10 cellular contexts compared by ENCODE assay signal in the genomic region with DNA sequence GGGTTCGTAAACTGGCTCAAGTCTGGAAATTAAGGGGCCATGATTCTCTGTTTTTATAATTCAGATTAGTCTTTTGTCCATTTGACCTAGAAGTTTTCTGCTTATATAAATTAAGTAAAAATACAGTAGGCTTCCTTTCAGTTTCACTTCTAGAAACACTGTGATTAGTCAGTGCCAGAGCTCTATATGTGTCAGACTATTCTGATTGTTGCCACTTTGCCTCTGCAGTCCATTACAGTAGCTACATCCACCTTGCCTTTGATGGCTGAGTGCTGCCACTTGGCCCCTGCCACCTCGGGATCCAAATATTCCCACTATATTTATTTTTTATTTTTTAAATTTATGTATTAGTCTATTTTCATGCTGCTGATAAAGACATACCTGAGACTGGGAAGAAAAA. TPM values are rescaled to one million over a fixed set of nuclear protein-coding genes. Genes with fewer than 3 reads are reported as not detected.
DNase-seq lines count a peak whose midpoint lies in the region; ATAC-seq and TF ChIP-seq lines count a peak whose summit lies in the region.
"Had no signal": no experiment of that assay in that cellular context is flagged by ENCODE, and none has a peak within 500 bp of the region (broad histone marks: within the 10 kb centered on the region; RNA-seq: fewer than 3 reads in every experiment).

No MANE protein-coding gene starts in this region.

- no peak for TF ChIP-seq CTCF in MM.1S (IDR thresholded peaks at IDR 0.05; ENCODE audit: low read length)

- no peaks in the 10 kb centered on the region for H3K4me1 ChIP-seq in MM.1S (ENCODE audit: low read length)

- H3K9me3 Mint-ChIP-seq in natural killer cell treated with Interleukin-12 subunit alpha and Interleukin-12 subunit beta and Interleukin-15 and Interleukin-18, amount 100 ng/mL, for 72 hours, result no peaks in the 10 kb centered on the region
- peaks cover 0 to 49% (median 21%) of the 10 kb centered on the region in 9 donors for H3K9me3 Mint-ChIP-seq in naive thymus-derived CD8-positive, alpha-beta T cell

- DNase-seq in MM.1S (peak; percentile 31), left lobe of liver (ENCODE audit: low spot score) (no peak), SKM-1 treated with dmso at 0.1 percent for 144 hours (lab: John Stamatoyannopoulos, UW; ENCODE audit: unreplicated experiment) (no peak)
- DNase-seq in natural killer cell treated with Interleukin-12 subunit alpha and Interleukin-12 subunit beta and Interleukin-15 and Interleukin-18, amount 100 ng/mL, for 72 hours (ENCODE audit: low spot score), result no peak
- no peak for DNase-seq in naive thymus-derived CD8-positive, alpha-beta T cell
- DNase-seq: cortex of kidney, NCI-H2029 had no signal

- no peaks in the 10 kb centered on the region for H4K20me1 ChIP-seq in MM.1S (ENCODE audit: insufficient read depth, low read length)

- POLR2A ChIA-PET in naive thymus-derived CD8-positive, alpha-beta T cell (lab: Charles Lee), result no interaction called here

- H3K4me3 ChIP-seq in MM.1S (ENCODE audit: low read length), result no peak overlapping the region

- no peak overlapping the region for H3K4me3 Mint-ChIP-seq in natural killer cell treated with Interleukin-12 subunit alpha and Interleukin-12 subunit beta and Interleukin-15 and Interleukin-18, amount 100 ng/mL, for 72 hours
- H3K4me3 Mint-ChIP-seq in naive thymus-derived CD8-positive, alpha-beta T cell, result no peak overlapping the region
- H3K4me3 Mint-ChIP-seq: mesothelial cell of epicardium had no signal

- H3K9me2 ChIP-seq in MM.1S (replicated peaks; ENCODE audit: insufficient read depth, low read length), result no peaks in the 10 kb centered on the region

- H3K27me3 ChIP-seq in MM.1S (replicated peaks; ENCODE audit: insufficient read depth, low read length), result no peaks in the 10 kb centered on the region

- ATAC-seq in GM19043 (IDR thresholded peaks at IDR 0.05; ENCODE audit: low read depth, unreplicated experiment) (peak; percentile 95), HG02610 (IDR thresholded peaks at IDR 0.05; ENCODE audit: unreplicated experiment) (peak; percentile 100), left lobe of liver (no peak)
- ATAC-seq in natural killer cell treated with Interleukin-12 subunit alpha and Interleukin-12 subunit beta and Interleukin-15 and Interleukin-18, amount 100 ng/mL, for 72 hours, result peak; percentile 86 to 93
- no peak for ATAC-seq in naive thymus-derived CD8-positive, alpha-beta T cell

- H3K36me3 ChIP-seq in MM.1S (replicated peaks; ENCODE audit: insufficient read depth, low read length), result no peaks in the 10 kb centered on the region

- H3F3A ChIP-seq in MM.1S (ENCODE audit: insufficient read depth, low read length), result no peaks in the 10 kb centered on the region

- H3K9me3 ChIP-seq in MM.1S (replicated peaks; ENCODE audit: insufficient read depth, low read length), result no peaks in the 10 kb centered on the region

- no peaks in the 10 kb centered on the region for H3K27me3 Mint-ChIP-seq in natural killer cell treated with Interleukin-12 subunit alpha and Interleukin-12 subunit beta and Interleukin-15 and Interleukin-18, amount 100 ng/mL, for 72 hours
- no peaks in the 10 kb centered on the region for H3K27me3 Mint-ChIP-seq in naive thymus-derived CD8-positive, alpha-beta T cell

- no peak overlapping the region for H3K27ac ChIP-seq in MM.1S (ENCODE audit: low read length)

- peaks cover 4% of the 10 kb centered on the region for H3K36me3 Mint-ChIP-seq in natural killer cell treated with Interleukin-12 subunit alpha and Interleukin-12 subunit beta and Interleukin-15 and Interleukin-18, amount 100 ng/mL, for 72 hours
- H3K36me3 Mint-ChIP-seq in naive thymus-derived CD8-positive, alpha-beta T cell, result peaks cover 0 to 4% (median 0%) of the 10 kb centered on the region in 3 donors

- no peaks in the 10 kb centered on the region for H3K79me2 ChIP-seq in MM.1S (ENCODE audit: low read length)

- H3K4me1 Mint-ChIP-seq in natural killer cell treated with Interleukin-12 subunit alpha and Interleukin-12 subunit beta and Interleukin-15 and Interleukin-18, amount 100 ng/mL, for 72 hours (ENCODE audit: low read depth in 2 of 2), result peaks cover 10% of the 10 kb centered on the region in 2 donors
- H3K4me1 Mint-ChIP-seq in naive thymus-derived CD8-positive, alpha-beta T cell, result peaks cover 0 to 6% (median 0%) of the 10 kb centered on the region in 4 donors
- H3K4me1 Mint-ChIP-seq: mesothelial cell of epicardium had no signal

- H3K4me2 ChIP-seq in MM.1S (ENCODE audit: low read depth, low read length), result no peak overlapping the region; the same call in 1 of the 2 replicates

- no peak overlapping the region for H3K9ac ChIP-seq in MM.1S (ENCODE audit: low read length)

- no peak overlapping the region for H3K27ac Mint-ChIP-seq in natural killer cell treated with Interleukin-12 subunit alpha and Interleukin-12 subunit beta and Interleukin-15 and Interleukin-18, amount 100 ng/mL, for 72 hours
- peak overlapping the region in 1 of 10 donors; percentile 27 for H3K27ac Mint-ChIP-seq in naive thymus-derived CD8-positive, alpha-beta T cell
- H3K27ac Mint-ChIP-seq: mesothelial cell of epicardium had no signal

- H2AFZ ChIP-seq in MM.1S (ENCODE audit: low read length), result 0 out of 2 replicates have a peak overlapping the region, but pooled peaks have one; percentile 31

RNA-seq across cellular contexts. Expression of a gene that starts 7.9 kb away (rescaled TPM):
- not detected for total RNA-seq in natural killer cell treated with Interleukin-12 subunit alpha and Interleukin-12 subunit beta and Interleukin-15 and Interleukin-18, amount 100 ng/mL, for 72 hours
- total RNA-seq in left lobe of liver, result not detected
- not detected for total RNA-seq in naive thymus-derived CD8-positive, alpha-beta T cell
- polyA plus RNA-seq in naive thymus-derived CD8-positive, alpha-beta T cell, result not detected
- total RNA-seq: mesothelial cell of epicardium had no signal

RNA-seq across cellular contexts. Expression of a gene that starts 29.1 kb away (rescaled TPM):
- total RNA-seq in natural killer cell treated with Interleukin-12 subunit alpha and Interleukin-12 subunit beta and Interleukin-15 and Interleukin-18, amount 100 ng/mL, for 72 hours, result 10 to 100 TPM; 33.3 to 43.1 TPM
- 6.7 TPM for total RNA-seq in left lobe of liver
- total RNA-seq in naive thymus-derived CD8-positive, alpha-beta T cell, result 10 to 100 TPM; 28.7 to 28.8 TPM
- polyA plus RNA-seq in naive thymus-derived CD8-positive, alpha-beta T cell, result 10 to 100 TPM; 20.2 to 27.1 (median 20.2) TPM

Comparison
In these comparisons a context has a peak if more than half of its experiments do, and no peak if none do; other contexts are left out.
1. ATAC-seq: peak in GM19043 (single experiment), HG02610 (single experiment) and natural killer cell treated with Interleukin-12 subunit alpha and Interleukin-12 subunit beta and Interleukin-15 and Interleukin-18, amount 100 ng/mL, for 72 hours (2 of 2); none in left lobe of liver (single experiment) and naive thymus-derived CD8-positive, alpha-beta T cell (0 of 2).